ENCODE assay signal across 1 cellular context in genomic region chr17:8121531-8122390, GRCh38.
A peak's percentile ranks its signal among the peaks of the same experiment; 100 is the strongest.
TF ChIP-seq lines count a peak whose summit lies in the region.

No MANE protein-coding gene starts in this region.

TF ChIP-seq in HEK293, 187 proteins besides CTCF, POLR2A, EP300 and RAD21 (continued from another document and continues in another):
- TF ChIP-seq, protein P1, sequence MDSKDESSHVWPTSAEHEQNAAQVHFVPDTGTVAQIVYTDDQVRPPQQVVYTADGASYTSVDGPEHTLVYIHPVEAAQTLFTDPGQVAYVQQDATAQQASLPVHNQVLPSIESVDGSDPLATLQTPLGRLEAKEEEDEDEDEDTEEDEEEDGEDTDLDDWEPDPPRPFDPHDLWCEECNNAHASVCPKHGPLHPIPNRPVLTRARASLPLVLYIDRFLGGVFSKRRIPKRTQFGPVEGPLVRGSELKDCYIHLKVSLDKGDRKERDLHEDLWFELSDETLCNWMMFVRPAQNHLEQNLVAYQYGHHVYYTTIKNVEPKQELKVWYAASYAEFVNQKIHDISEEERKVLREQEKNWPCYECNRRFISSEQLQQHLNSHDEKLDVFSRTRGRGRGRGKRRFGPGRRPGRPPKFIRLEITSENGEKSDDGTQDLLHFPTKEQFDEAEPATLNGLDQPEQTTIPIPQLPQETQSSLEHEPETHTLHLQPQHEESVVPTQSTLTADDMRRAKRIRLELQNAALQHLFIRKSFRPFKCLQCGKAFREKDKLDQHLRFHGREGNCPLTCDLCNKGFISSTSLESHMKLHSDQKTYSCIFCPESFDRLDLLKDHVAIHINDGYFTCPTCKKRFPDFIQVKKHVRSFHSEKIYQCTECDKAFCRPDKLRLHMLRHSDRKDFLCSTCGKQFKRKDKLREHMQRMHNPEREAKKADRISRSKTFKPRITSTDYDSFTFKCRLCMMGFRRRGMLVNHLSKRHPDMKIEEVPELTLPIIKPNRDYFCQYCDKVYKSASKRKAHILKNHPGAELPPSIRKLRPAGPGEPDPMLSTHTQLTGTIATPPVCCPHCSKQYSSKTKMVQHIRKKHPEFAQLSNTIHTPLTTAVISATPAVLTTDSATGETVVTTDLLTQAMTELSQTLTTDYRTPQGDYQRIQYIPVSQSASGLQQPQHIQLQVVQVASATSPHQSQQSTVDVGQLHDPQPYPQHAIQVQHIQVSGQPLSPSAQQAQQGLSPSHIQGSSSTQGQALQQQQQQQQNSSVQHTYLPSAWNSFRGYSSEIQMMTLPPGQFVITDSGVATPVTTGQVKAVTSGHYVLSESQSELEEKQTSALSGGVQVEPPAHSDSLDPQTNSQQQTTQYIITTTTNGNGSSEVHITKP (tag by site-specific recombination; IDR thresholded peaks at IDR 0.05) = peak; percentile 95
- TF ChIP-seq EGR2 (tag by site-specific recombination; IDR thresholded peaks at IDR 0.05; ENCODE audit: low read depth) (peak; percentile 56; the same call in 1 of the 2 replicates), ZIC2 (tag by site-specific recombination; IDR thresholded peaks at IDR 0.05) (peak; percentile 76), ZNF626 (tag by site-specific recombination; IDR thresholded peaks at IDR 0.05) (no peak), ZNF555 (tag by site-specific recombination; conservative IDR thresholded peaks at IDR 0.05) (no peak), ZNF610 (tag by site-specific recombination; IDR thresholded peaks at IDR 0.05; ENCODE audit: borderline replicate concordance) (no peak), ZNF707 (tag by site-specific recombination; IDR thresholded peaks at IDR 0.05) (no peak), ZNF792 (tag by site-specific recombination; IDR thresholded peaks at IDR 0.05) (no peak), ZNF623 (tag by site-specific recombination; IDR thresholded peaks at IDR 0.05) (no peak), ZNF366 (tag by site-specific recombination; conservative IDR thresholded peaks at IDR 0.05) (peak; percentile 79; the same call in 1 of the 2 replicates), ZNF146 (tag by site-specific recombination; IDR thresholded peaks at IDR 0.05) (no peak), ZNF133 (tag by site-specific recombination; IDR thresholded peaks at IDR 0.05) (no peak), FEZF1 (tag by site-specific recombination; IDR thresholded peaks at IDR 0.05) (no peak), YY1 (tag by site-specific recombination; IDR thresholded peaks at IDR 0.05) (0 out of 2 replicates have a peak, but pooled peaks have one; percentile 24), ZSCAN5A (tag by site-specific recombination; IDR thresholded peaks at IDR 0.05) (peak; percentile 37; the same call in 1 of the 2 replicates), ZNF426 (tag by site-specific recombination; IDR thresholded peaks at IDR 0.05) (no peak), BCL11B (tag by site-specific recombination; IDR thresholded peaks at IDR 0.05; ENCODE audit: low read depth) (peak; percentile 67), ZNF664 (tag by site-specific recombination; IDR thresholded peaks at IDR 0.05) (no peak), GLI4 (tag by site-specific recombination; IDR thresholded peaks at IDR 0.05) (no peak), ZNF10 (tag by site-specific recombination; IDR thresholded peaks at IDR 0.05) (no peak; the same call in 1 of the 2 replicates), ZNF292 (tag by site-specific recombination; IDR thresholded peaks at IDR 0.05; ENCODE audit: borderline replicate concordance, low read depth) (no peak), ZFP3 (tag by site-specific recombination; IDR thresholded peaks at IDR 0.05; ENCODE audit: low read depth) (no peak), ZNF76 (tag by site-specific recombination; IDR thresholded peaks at IDR 0.05; ENCODE audit: borderline replicate concordance, low read depth) (peak; percentile 21; the same call in 1 of the 2 replicates), ZNF747 (tag by site-specific recombination; IDR thresholded peaks at IDR 0.05) (no peak), ZNF48 (tag by site-specific recombination; IDR thresholded peaks at IDR 0.05) (no peak), ZBTB20 (tag by site-specific recombination; IDR thresholded peaks at IDR 0.05) (peak; percentile 94), ZNF175 (tag by site-specific recombination; IDR thresholded peaks at IDR 0.05) (no peak), REPIN1 (tag by site-specific recombination; IDR thresholded peaks at IDR 0.05; ENCODE audit: low read depth) (peak; percentile 53; the same call in 1 of the 2 replicates), KLF8 (tag by site-specific recombination; IDR thresholded peaks at IDR 0.05) (peak; percentile 92), SP2 (tag by site-specific recombination; IDR thresholded peaks at IDR 0.05) (peak; percentile 85; the same call in 1 of the 2 replicates), ZNF324 (tag by site-specific recombination; IDR thresholded peaks at IDR 0.05) (no peak), ZFHX2 (tag by site-specific recombination; conservative IDR thresholded peaks at IDR 0.05) (peak; percentile 75), ZBTB21 (tag by site-specific recombination; IDR thresholded peaks at IDR 0.05) (0 out of 2 replicates have a peak, but pooled peaks have one; percentile 11), ZNF157 (tag by site-specific recombination; IDR thresholded peaks at IDR 0.05) (0 out of 2 replicates have a peak, but pooled peaks have one; percentile 11), ZNF184 (tag by site-specific recombination; IDR thresholded peaks at IDR 0.05) (no peak), SP7 (tag by site-specific recombination; IDR thresholded peaks at IDR 0.05) (peak; percentile 70), ZNF530 (tag by site-specific recombination; IDR thresholded peaks at IDR 0.05; ENCODE audit: low read depth) (no peak), IKZF3 (tag by site-specific recombination; IDR thresholded peaks at IDR 0.05) (peak; percentile 67), ZNF548 (tag by site-specific recombination; IDR thresholded peaks at IDR 0.05) (no peak), ZNF423 (tag by site-specific recombination; IDR thresholded peaks at IDR 0.05) (0 out of 2 replicates have a peak, but pooled peaks have one; percentile 32), ZNF114 (tag by site-specific recombination; IDR thresholded peaks at IDR 0.05) (no peak), ZFP37 (tag by site-specific recombination; IDR thresholded peaks at IDR 0.05) (no peak), ZNF354C (tag by site-specific recombination; IDR thresholded peaks at IDR 0.05; ENCODE audit: borderline replicate concordance, low read depth) (no peak), ZNF561 (tag by site-specific recombination; IDR thresholded peaks at IDR 0.05; ENCODE audit: borderline replicate concordance) (peak; percentile 89; the same call in 1 of the 2 replicates), ZNF174 (tag by site-specific recombination; IDR thresholded peaks at IDR 0.05) (no peak), ZNF571 (tag by site-specific recombination; IDR thresholded peaks at IDR 0.05) (no peak), MZF1 (tag by site-specific recombination; IDR thresholded peaks at IDR 0.05; ENCODE audit: borderline replicate concordance) (peak; percentile 73), YY2 (tag by site-specific recombination; IDR thresholded peaks at IDR 0.05) (no peak), KLF9 (tag by site-specific recombination; IDR thresholded peaks at IDR 0.05; ENCODE audit: low read depth) (peak; percentile 97), OSR2 (tag by site-specific recombination; IDR thresholded peaks at IDR 0.05) (peak; percentile 14; the same call in 1 of the 2 replicates), ZNF335 (tag by site-specific recombination; conservative IDR thresholded peaks at IDR 0.05) (peak; percentile 64), ZNF600 (tag by site-specific recombination; IDR thresholded peaks at IDR 0.05) (peak; percentile 80), ZBTB7A (tag by site-specific recombination; IDR thresholded peaks at IDR 0.05; ENCODE audit: low read depth) (peak; percentile 36; the same call in 1 of the 2 replicates), ZNF692 (tag by site-specific recombination; IDR thresholded peaks at IDR 0.05) (peak; percentile 63; the same call in 1 of the 2 replicates), ZNF23 (tag by site-specific recombination; IDR thresholded peaks at IDR 0.05; ENCODE audit: borderline replicate concordance) (peak; percentile 58; the same call in 1 of the 2 replicates), ZNF768 (tag by site-specific recombination; IDR thresholded peaks at IDR 0.05) (no peak), ZSCAN16 (tag by site-specific recombination; IDR thresholded peaks at IDR 0.05) (no peak), ZNF211 (tag by site-specific recombination; IDR thresholded peaks at IDR 0.05; ENCODE audit: low read depth) (no peak), ZNF311 (tag by site-specific recombination; IDR thresholded peaks at IDR 0.05; ENCODE audit: borderline replicate concordance) (no peak)
- TF ChIP-seq, protein P2, sequence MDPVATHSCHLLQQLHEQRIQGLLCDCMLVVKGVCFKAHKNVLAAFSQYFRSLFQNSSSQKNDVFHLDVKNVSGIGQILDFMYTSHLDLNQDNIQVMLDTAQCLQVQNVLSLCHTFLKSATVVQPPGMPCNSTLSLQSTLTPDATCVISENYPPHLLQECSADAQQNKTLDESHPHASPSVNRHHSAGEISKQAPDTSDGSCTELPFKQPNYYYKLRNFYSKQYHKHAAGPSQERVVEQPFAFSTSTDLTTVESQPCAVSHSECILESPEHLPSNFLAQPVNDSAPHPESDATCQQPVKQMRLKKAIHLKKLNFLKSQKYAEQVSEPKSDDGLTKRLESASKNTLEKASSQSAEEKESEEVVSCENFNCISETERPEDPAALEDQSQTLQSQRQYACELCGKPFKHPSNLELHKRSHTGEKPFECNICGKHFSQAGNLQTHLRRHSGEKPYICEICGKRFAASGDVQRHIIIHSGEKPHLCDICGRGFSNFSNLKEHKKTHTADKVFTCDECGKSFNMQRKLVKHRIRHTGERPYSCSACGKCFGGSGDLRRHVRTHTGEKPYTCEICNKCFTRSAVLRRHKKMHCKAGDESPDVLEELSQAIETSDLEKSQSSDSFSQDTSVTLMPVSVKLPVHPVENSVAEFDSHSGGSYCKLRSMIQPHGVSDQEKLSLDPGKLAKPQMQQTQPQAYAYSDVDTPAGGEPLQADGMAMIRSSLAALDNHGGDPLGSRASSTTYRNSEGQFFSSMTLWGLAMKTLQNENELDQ (tag by site-specific recombination; IDR thresholded peaks at IDR 0.05; ENCODE audit: low read depth) = no peak
- TF ChIP-seq, protein P3, sequence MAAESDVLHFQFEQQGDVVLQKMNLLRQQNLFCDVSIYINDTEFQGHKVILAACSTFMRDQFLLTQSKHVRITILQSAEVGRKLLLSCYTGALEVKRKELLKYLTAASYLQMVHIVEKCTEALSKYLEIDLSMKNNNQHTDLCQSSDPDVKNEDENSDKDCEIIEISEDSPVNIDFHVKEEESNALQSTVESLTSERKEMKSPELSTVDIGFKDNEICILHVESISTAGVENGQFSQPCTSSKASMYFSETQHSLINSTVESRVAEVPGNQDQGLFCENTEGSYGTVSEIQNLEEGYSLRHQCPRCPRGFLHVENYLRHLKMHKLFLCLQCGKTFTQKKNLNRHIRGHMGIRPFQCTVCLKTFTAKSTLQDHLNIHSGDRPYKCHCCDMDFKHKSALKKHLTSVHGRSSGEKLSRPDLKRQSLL (tag by site-specific recombination; IDR thresholded peaks at IDR 0.05) = peak; percentile 87
- TF ChIP-seq, protein P4, sequence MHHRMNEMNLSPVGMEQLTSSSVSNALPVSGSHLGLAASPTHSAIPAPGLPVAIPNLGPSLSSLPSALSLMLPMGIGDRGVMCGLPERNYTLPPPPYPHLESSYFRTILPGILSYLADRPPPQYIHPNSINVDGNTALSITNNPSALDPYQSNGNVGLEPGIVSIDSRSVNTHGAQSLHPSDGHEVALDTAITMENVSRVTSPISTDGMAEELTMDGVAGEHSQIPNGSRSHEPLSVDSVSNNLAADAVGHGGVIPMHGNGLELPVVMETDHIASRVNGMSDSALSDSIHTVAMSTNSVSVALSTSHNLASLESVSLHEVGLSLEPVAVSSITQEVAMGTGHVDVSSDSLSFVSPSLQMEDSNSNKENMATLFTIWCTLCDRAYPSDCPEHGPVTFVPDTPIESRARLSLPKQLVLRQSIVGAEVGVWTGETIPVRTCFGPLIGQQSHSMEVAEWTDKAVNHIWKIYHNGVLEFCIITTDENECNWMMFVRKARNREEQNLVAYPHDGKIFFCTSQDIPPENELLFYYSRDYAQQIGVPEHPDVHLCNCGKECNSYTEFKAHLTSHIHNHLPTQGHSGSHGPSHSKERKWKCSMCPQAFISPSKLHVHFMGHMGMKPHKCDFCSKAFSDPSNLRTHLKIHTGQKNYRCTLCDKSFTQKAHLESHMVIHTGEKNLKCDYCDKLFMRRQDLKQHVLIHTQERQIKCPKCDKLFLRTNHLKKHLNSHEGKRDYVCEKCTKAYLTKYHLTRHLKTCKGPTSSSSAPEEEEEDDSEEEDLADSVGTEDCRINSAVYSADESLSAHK (tag by site-specific recombination; IDR thresholded peaks at IDR 0.05) = no peak
- TF ChIP-seq, protein P5, sequence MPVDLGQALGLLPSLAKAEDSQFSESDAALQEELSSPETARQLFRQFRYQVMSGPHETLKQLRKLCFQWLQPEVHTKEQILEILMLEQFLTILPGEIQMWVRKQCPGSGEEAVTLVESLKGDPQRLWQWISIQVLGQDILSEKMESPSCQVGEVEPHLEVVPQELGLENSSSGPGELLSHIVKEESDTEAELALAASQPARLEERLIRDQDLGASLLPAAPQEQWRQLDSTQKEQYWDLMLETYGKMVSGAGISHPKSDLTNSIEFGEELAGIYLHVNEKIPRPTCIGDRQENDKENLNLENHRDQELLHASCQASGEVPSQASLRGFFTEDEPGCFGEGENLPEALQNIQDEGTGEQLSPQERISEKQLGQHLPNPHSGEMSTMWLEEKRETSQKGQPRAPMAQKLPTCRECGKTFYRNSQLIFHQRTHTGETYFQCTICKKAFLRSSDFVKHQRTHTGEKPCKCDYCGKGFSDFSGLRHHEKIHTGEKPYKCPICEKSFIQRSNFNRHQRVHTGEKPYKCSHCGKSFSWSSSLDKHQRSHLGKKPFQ (tag by site-specific recombination; IDR thresholded peaks at IDR 0.05) = no peak
